In genomic region chr12:56040963-56041578, GRCh38 we compare ENCODE assay signal across 8 cellular contexts. TPM values are rescaled to one million over a fixed set of nuclear protein-coding genes. Genes with fewer than 3 reads are reported as not detected.
DNase-seq lines count a peak whose midpoint lies in the region; ATAC-seq and TF ChIP-seq lines count a peak whose summit lies in the region.

No MANE protein-coding gene starts in this region.

- POLR2A ChIA-PET in HEK293 (lab: Yijun Ruan, JAX), result interaction anchor here (0.6 to 1.7 kb wide), 6 partner anchors 21 to 303 kb away, joined by 3 to 10 read pairs (median 4); partner anchors contain the start of genes RAB5B and ZC3H10

- WGBS in thyroid gland, 2 donors, result 57 to 61% methylated on average over 14 of the region's 14 CpGs

- peaks cover 18% of the 10 kb centered on the region for H3K36me3 Mint-ChIP-seq in activated naive CD8-positive, alpha-beta T cell

- H3K4me3 ChIP-seq in AG10803 (ENCODE audit: low read length) (peak overlapping the region; percentile 70), HEK293 (ENCODE audit: low read depth, low read length) (peak overlapping the region; percentile 4), thyroid gland (replicated peaks in 1 of 3) (peak overlapping the region in 1 of 3 donors; percentile 80)

- peak overlapping the region; percentile 69 for H3K27ac ChIP-seq in HEK293 (ENCODE audit: extremely low read depth, low read depth, low read length)
- H3K27ac ChIP-seq in layer of hippocampus (ENCODE audit: low read depth, low read length), result peak overlapping the region; percentile 97
- peak overlapping the region; percentile 94 to 97 (median 94) for H3K27ac ChIP-seq in thyroid gland

- peak overlapping the region; percentile 100 for H3K27ac Mint-ChIP-seq in activated naive CD8-positive, alpha-beta T cell

- H3K27me3 ChIP-seq in layer of hippocampus (ENCODE audit: control insufficient read depth, insufficient read depth, low read length) (no peaks in the 10 kb centered on the region), thyroid gland (no peaks in the 10 kb centered on the region)

- CTCF ChIA-PET in HEK293 (lab: Yijun Ruan, JAX), result interaction anchor here (0.7 to 4.4 kb wide), 19 partner anchors 8 to 319 kb away, joined by 3 to 46 read pairs (median 4); partner anchors contain the start of gene SUOX

- H3K4me1 ChIP-seq in HEK293 (ENCODE audit: control insufficient read depth, insufficient read depth, low read length), result peaks cover 19% of the 10 kb centered on the region
- peaks cover 7 to 11% of the 10 kb centered on the region in 2 donors for H3K4me1 ChIP-seq in thyroid gland

- H3K4me3 Mint-ChIP-seq in activated naive CD8-positive, alpha-beta T cell, result peak overlapping the region; percentile 100

- H3K36me3 ChIP-seq in HEK293 (ENCODE audit: control insufficient read depth in 2 of 2, insufficient read depth in 1 of 2, low read length in 2 of 2) (peaks cover 14 to 34% of the 10 kb centered on the region in 2 experiments), thyroid gland (peaks cover 20 to 23% of the 10 kb centered on the region in 2 donors)

- intact Hi-C loops in thyroid gland (cut with DNase I), result loop anchor here (10.0 kb wide), 1 partner anchor 64 kb away; the partner anchor contains the start of gene PA2G4

- no peak for DNase-seq in AG10803 (ENCODE audit: low read depth)
- no peak for DNase-seq in thyroid gland
- DNase-seq in erythroblast (lab: John Stamatoyannopoulos, UW), result no peak
- DNase-seq in stimulated activated CD4-positive, alpha-beta T cell treated with anti-CD3 and anti-CD28 coated beads, Interleukin-1b, Interleukin-23, amount 100 ng/mL, for 48 hours, result no peak

- ATAC-seq in HG03025 (IDR thresholded peaks at IDR 0.05; ENCODE audit: low FRiP score, unreplicated experiment), result no peak

- TF ChIP-seq CTCF in AG10803 (conservative IDR thresholded peaks at IDR 0.05; ENCODE audit: low read length) (no peak), HEK293 (tag by site-specific recombination; IDR thresholded peaks at IDR 0.05) (no peak), thyroid gland (IDR thresholded peaks at IDR 0.05) (no peak)

- no peaks in the 10 kb centered on the region for H3K9me3 Mint-ChIP-seq in activated naive CD8-positive, alpha-beta T cell (ENCODE audit: low read depth)

- peaks cover 72% of the 10 kb centered on the region for H3K4me1 Mint-ChIP-seq in activated naive CD8-positive, alpha-beta T cell (ENCODE audit: low read depth)

- TF ChIP-seq POLR2A in thyroid gland (IDR thresholded peaks at IDR 0.05) (no peak), erythroblast (IDR thresholded peaks at IDR 0.05; ENCODE audit: low read length) (no peak)

- no peaks in the 10 kb centered on the region for H3K9me3 ChIP-seq in HEK293 (ENCODE audit: control insufficient read depth, insufficient read depth, low read depth, low read length)
- H3K9me3 ChIP-seq in thyroid gland, result no peaks in the 10 kb centered on the region

- no peaks in the 10 kb centered on the region for H3K27me3 Mint-ChIP-seq in activated naive CD8-positive, alpha-beta T cell

TF ChIP-seq in HEK293, 187 proteins besides CTCF, POLR2A, EP300 and RAD21 (continues in another document):
- no peak for TF ChIP-seq ZNF777 (tag by site-specific recombination; IDR thresholded peaks at IDR 0.05; ENCODE audit: borderline replicate concordance)
- no peak for TF ChIP-seq ZNF404 (tag by site-specific recombination; IDR thresholded peaks at IDR 0.05)
- no peak for TF ChIP-seq ZNF394 (tag by site-specific recombination; IDR thresholded peaks at IDR 0.05; ENCODE audit: borderline replicate concordance)
- TF ChIP-seq YY1 (tag by site-specific recombination; IDR thresholded peaks at IDR 0.05), result 0 out of 2 replicates have a peak, but pooled peaks have one; percentile 15
- no peak for TF ChIP-seq ZNF621 (tag by site-specific recombination; IDR thresholded peaks at IDR 0.05)
- no peak for TF ChIP-seq ZNF501 (tag by site-specific recombination; IDR thresholded peaks at IDR 0.05)
- no peak for TF ChIP-seq ZSCAN4 (tag by site-specific recombination; IDR thresholded peaks at IDR 0.05)
- TF ChIP-seq GFI1B (tag by site-specific recombination; IDR thresholded peaks at IDR 0.05), result no peak
- no peak for TF ChIP-seq MYNN (tag by site-specific recombination; IDR thresholded peaks at IDR 0.05; ENCODE audit: borderline replicate concordance)
- no peak for TF ChIP-seq ZNF350 (tag by site-specific recombination; IDR thresholded peaks at IDR 0.05)
- no peak for TF ChIP-seq ZNF837 (tag by site-specific recombination; IDR thresholded peaks at IDR 0.05)
- no peak for TF ChIP-seq MEIS1 (CRISPR knock-in tag; IDR thresholded peaks at IDR 0.05; ENCODE audit: borderline replicate concordance)
- TF ChIP-seq ZNF2 (tag by site-specific recombination; IDR thresholded peaks at IDR 0.05), result 0 out of 2 replicates have a peak, but pooled peaks have one; percentile 27
- no peak for TF ChIP-seq ZNF239 (tag by site-specific recombination; IDR thresholded peaks at IDR 0.05)
- no peak for TF ChIP-seq ZNF596 (tag by site-specific recombination; IDR thresholded peaks at IDR 0.05)
- TF ChIP-seq ZFP37 (tag by site-specific recombination; IDR thresholded peaks at IDR 0.05), result no peak
- TF ChIP-seq ZNF629 (tag by site-specific recombination; IDR thresholded peaks at IDR 0.05), result no peak
- TF ChIP-seq IKZF3 (tag by site-specific recombination; IDR thresholded peaks at IDR 0.05), result peak; percentile 44; the same call in 1 of the 2 replicates
- no peak for TF ChIP-seq ZNF48 (tag by site-specific recombination; IDR thresholded peaks at IDR 0.05)
- no peak for TF ChIP-seq HOXA7 (CRISPR knock-in tag; IDR thresholded peaks at IDR 0.05; ENCODE audit: borderline replicate concordance)
- TF ChIP-seq, protein P1, sequence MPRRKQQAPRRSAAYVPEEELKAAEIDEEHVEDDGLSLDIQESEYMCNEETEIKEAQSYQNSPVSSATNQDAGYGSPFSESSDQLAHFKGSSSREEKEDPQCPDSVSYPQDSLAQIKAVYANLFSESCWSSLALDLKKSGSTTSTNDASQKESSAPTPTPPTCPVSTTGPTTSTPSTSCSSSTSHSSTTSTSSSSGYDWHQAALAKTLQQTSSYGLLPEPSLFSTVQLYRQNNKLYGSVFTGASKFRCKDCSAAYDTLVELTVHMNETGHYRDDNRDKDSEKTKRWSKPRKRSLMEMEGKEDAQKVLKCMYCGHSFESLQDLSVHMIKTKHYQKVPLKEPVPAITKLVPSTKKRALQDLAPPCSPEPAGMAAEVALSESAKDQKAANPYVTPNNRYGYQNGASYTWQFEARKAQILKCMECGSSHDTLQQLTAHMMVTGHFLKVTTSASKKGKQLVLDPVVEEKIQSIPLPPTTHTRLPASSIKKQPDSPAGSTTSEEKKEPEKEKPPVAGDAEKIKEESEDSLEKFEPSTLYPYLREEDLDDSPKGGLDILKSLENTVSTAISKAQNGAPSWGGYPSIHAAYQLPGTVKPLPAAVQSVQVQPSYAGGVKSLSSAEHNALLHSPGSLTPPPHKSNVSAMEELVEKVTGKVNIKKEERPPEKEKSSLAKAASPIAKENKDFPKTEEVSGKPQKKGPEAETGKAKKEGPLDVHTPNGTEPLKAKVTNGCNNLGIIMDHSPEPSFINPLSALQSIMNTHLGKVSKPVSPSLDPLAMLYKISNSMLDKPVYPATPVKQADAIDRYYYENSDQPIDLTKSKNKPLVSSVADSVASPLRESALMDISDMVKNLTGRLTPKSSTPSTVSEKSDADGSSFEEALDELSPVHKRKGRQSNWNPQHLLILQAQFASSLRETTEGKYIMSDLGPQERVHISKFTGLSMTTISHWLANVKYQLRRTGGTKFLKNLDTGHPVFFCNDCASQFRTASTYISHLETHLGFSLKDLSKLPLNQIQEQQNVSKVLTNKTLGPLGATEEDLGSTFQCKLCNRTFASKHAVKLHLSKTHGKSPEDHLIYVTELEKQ (tag by site-specific recombination; IDR thresholded peaks at IDR 0.05; ENCODE audit: borderline replicate concordance), result no peak
- TF ChIP-seq ZNF426 (tag by site-specific recombination; IDR thresholded peaks at IDR 0.05), result no peak
- TF ChIP-seq ZNF138 (tag by site-specific recombination; IDR thresholded peaks at IDR 0.05; ENCODE audit: borderline replicate concordance), result no peak
- TF ChIP-seq, protein P2, sequence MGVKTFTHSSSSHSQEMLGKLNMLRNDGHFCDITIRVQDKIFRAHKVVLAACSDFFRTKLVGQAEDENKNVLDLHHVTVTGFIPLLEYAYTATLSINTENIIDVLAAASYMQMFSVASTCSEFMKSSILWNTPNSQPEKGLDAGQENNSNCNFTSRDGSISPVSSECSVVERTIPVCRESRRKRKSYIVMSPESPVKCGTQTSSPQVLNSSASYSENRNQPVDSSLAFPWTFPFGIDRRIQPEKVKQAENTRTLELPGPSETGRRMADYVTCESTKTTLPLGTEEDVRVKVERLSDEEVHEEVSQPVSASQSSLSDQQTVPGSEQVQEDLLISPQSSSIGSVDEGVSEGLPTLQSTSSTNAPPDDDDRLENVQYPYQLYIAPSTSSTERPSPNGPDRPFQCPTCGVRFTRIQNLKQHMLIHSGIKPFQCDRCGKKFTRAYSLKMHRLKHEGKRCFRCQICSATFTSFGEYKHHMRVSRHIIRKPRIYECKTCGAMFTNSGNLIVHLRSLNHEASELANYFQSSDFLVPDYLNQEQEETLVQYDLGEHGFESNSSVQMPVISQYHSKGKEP (tag by site-specific recombination; IDR thresholded peaks at IDR 0.05), result peak; percentile 48; the same call in 1 of the 2 replicates
- no peak for TF ChIP-seq ZNF521 (tag by site-specific recombination; IDR thresholded peaks at IDR 0.05)
- TF ChIP-seq ZNF202 (tag by site-specific recombination; IDR thresholded peaks at IDR 0.05; ENCODE audit: borderline replicate concordance), result no peak
- no peak for TF ChIP-seq ZBTB7A (tag by site-specific recombination; IDR thresholded peaks at IDR 0.05; ENCODE audit: low read depth)
- TF ChIP-seq ZNF571 (tag by site-specific recombination; IDR thresholded peaks at IDR 0.05), result no peak
- no peak for TF ChIP-seq ZNF23 (tag by site-specific recombination; IDR thresholded peaks at IDR 0.05; ENCODE audit: borderline replicate concordance)

RNA-seq across cellular contexts. Expression of gene RPS26, which starts 0.6 kb away (rescaled TPM):
- 1,000 to 10,000 TPM in 1 of 4 donors, 100 to 1,000 TPM in 2, 10 to 100 TPM in 1; 81.4 to 1,193 (median 632) TPM for total RNA-seq in thyroid gland

RNA-seq across cellular contexts. Expression of gene IKZF4, which starts 20.2 kb away (rescaled TPM):
- 10 to 100 TPM in 2 of 4 donors, 1 to 10 TPM in 2; 4.2 to 10.9 (median 9.4) TPM for total RNA-seq in thyroid gland

RNA-seq across cellular contexts. Expression of gene ERBB3, which starts 38.9 kb away (rescaled TPM):
- 10 to 100 TPM; 14.7 to 30.0 (median 20.4) TPM for total RNA-seq in thyroid gland

RNA-seq across cellular contexts. Expression of gene SUOX, which starts 44.0 kb away (rescaled TPM):
- 10 to 100 TPM; 18.7 to 36.8 (median 36.2) TPM for total RNA-seq in thyroid gland
